1 cellular context compared by ENCODE assay signal in genomic region chr21:35075546-35075945, GRCh38.
TF ChIP-seq lines count a peak whose summit lies in the region.

No MANE protein-coding gene starts in this region.

TF ChIP-seq in endothelial cell of umbilical vein, 7 proteins besides CTCF, POLR2A, EP300 and RAD21 (continued from another document):
- peak; percentile 43 for TF ChIP-seq GATA2 (IDR thresholded peaks at IDR 0.05; ENCODE audit: insufficient read depth, insufficient read length, low read depth, low read length)
